Comparison of ENCODE assay signal across 1 cellular context in genomic region chr1:112579801-112580510, GRCh38.
TF ChIP-seq lines count a peak whose summit lies in the region.

No MANE protein-coding gene starts in this region.

TF ChIP-seq in IMR-90, 13 proteins besides CTCF, POLR2A, EP300 and RAD21 (continued from another document):
- TF ChIP-seq SMC3 (IDR thresholded peaks at IDR 0.05; ENCODE audit: low read depth, low read length) (no peak), FOS (IDR thresholded peaks at IDR 0.05; ENCODE audit: low read depth, low read length) (no peak)
TF ChIP-seq in IMR-90: peak in this region for 1.
